In the genomic region with DNA sequence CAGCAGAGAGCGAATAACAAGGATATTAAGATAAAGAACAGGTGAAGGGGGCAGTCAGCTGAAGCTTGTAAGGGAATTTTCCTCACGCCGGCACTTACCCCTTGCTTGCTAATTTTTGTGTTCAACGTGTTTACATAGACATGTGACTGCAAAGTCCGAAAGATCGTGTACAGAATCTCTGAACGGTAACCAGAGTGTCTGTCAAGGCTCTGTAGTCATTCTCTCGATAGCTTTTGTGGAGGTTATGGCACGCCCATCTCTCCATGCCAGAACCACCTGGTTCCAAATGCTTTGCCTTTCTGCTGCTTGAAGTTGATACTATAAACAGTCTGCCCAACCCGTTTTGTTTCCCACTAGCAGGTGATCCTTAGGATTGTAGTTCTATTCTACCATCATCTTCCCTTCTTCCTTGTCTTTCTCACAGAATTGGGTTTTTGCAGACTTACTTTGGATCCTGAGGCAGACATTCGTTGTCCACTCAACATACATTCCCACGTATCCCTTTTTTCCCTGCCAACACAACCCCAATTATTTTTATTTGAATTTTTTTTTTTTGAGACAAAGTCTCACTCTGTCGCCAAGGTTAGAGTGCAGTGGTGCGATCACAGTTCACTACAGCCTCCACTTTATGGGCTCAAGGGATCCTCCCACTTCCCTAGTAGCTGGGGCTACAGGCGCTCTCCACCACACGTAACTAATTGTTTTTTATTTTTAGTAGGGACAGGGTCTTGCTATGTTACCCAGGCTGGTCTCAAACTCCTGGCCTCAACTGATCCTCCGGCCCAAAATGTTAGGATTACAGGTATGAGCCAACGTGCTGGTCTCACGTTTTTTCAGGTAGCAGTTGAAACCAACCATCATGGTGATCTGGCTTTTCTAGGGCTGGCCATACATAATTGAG, we compare ENCODE assay signal across 8 cellular contexts. TPM values are rescaled to one million over a fixed set of nuclear protein-coding genes. Genes with fewer than 3 reads are reported as not detected.
A peak's percentile ranks its signal among the peaks of the same experiment; 100 is the strongest.
DNase-seq lines count a peak whose midpoint lies in the region; ATAC-seq and TF ChIP-seq lines count a peak whose summit lies in the region.

No MANE protein-coding gene starts in this region.

- ATAC-seq in HG03064 (IDR thresholded peaks at IDR 0.05; ENCODE audit: low read depth, unreplicated experiment) (peak; percentile 3), GM21360 (IDR thresholded peaks at IDR 0.05; ENCODE audit: unreplicated experiment) (no peak)

- peaks cover 54% of the 10 kb centered on the region for H3F3A ChIP-seq in SU-DHL-6 (ENCODE audit: insufficient read depth)

- peaks cover 49% of the 10 kb centered on the region for H3K79me2 ChIP-seq in SU-DHL-6 (ENCODE audit: insufficient read depth, low read length)

- H4K20me1 ChIP-seq in SU-DHL-6 (ENCODE audit: low read depth, low read length), result no peaks in the 10 kb centered on the region

- peak overlapping the region; percentile 42 for H2AFZ ChIP-seq in SU-DHL-6 (ENCODE audit: low read depth, low read length, severe bottlenecking)

- H3K27me3 ChIP-seq in SU-DHL-6 (ENCODE audit: low read length), result no peaks in the 10 kb centered on the region
- H3K27me3 ChIP-seq in dorsolateral prefrontal cortex, result no peaks in the 10 kb centered on the region

- H3K36me3 ChIP-seq in SU-DHL-6 (ENCODE audit: low read length), result peaks cover 11% of the 10 kb centered on the region

- H3K4me2 ChIP-seq in SU-DHL-6 (ENCODE audit: low read depth, low read length, poor library complexity, severe bottlenecking), result peak overlapping the region; percentile 83

- no peaks in the 10 kb centered on the region for H3K9me3 ChIP-seq in SU-DHL-6 (ENCODE audit: insufficient read depth, low read length)

- H3K9ac ChIP-seq in SU-DHL-6 (ENCODE audit: low read length), result peak overlapping the region; percentile 93

- TF ChIP-seq CTCF in SU-DHL-6 (IDR thresholded peaks at IDR 0.05; ENCODE audit: insufficient read depth, low read length, poor library complexity, severe bottlenecking) (no peak), dorsolateral prefrontal cortex (IDR thresholded peaks at IDR 0.05 in 54 of 56, conservative IDR thresholded peaks at IDR 0.05 in 2 of 56; ENCODE audit: low read depth in 1 of 56, partially characterized antibody in 56 of 56) (no peak)

- H3K4me3 ChIP-seq in SU-DHL-6 (ENCODE audit: insufficient read depth, low read length, poor library complexity, severe bottlenecking), result peak overlapping the region; percentile 87
- peak overlapping the region; percentile 31 to 99 (median 93) for H3K4me3 ChIP-seq in dorsolateral prefrontal cortex

- H3K9me2 ChIP-seq in SU-DHL-6 (replicated peaks; ENCODE audit: insufficient read depth, low read length), result no peaks in the 10 kb centered on the region

- DNase-seq in DMS153 treated with DMSO at 0.1 percent for 48 hours (lab: John Stamatoyannopoulos, UW; ENCODE audit: unreplicated experiment), result peak; percentile 28
- DNase-seq in DMS153 (lab: John Stamatoyannopoulos, UW), result no peak
- DNase-seq in dorsolateral prefrontal cortex, result peak in 1 of 10 donors; percentile 5
- DNase-seq in midbrain (lab: John Stamatoyannopoulos, UW), result peak; percentile 58
- no peak for DNase-seq in NCI-H774 (lab: John Stamatoyannopoulos, UW)

- intact Hi-C loops in dorsolateral prefrontal cortex (cut with DNase I), result loop anchor here (1.0 to 10.0 kb wide), 11 partner anchors 66 to 413 kb away; partner anchors contain the start of genes XPO1 (in 2 of the 2), CCT4 (in 1 of the 2) and FAM161A (in 1 of the 2)

- H3K27ac ChIP-seq in SU-DHL-6 (ENCODE audit: low read depth, low read length) (peak overlapping the region; percentile 92), dorsolateral prefrontal cortex (peak overlapping the region; percentile 90 to 100 (median 98))

RNA-seq across cellular contexts. Expression of gene USP34, which starts 1.3 kb away (rescaled TPM):
- total RNA-seq in dorsolateral prefrontal cortex, result 100 to 1,000 TPM; 122 to 224 (median 167) TPM

Comparison
In these comparisons a context has a peak if more than half of its experiments do, and no peak if none do; other contexts are left out.
1. DNase-seq: peak in DMS153 treated with DMSO at 0.1 percent for 48 hours (single experiment) and midbrain (single experiment); none in DMS153 (single experiment) and NCI-H774 (single experiment).